ENCODE assay signal across 24 cellular contexts in genomic region chr2:219592721-219593120, GRCh38. TPM values are rescaled to one million over a fixed set of nuclear protein-coding genes. Genes with fewer than 3 reads are reported as not detected.
DNase-seq lines count a peak whose midpoint lies in the region; ATAC-seq, FAIRE-seq and TF ChIP-seq lines count a peak whose summit lies in the region.
"Had no signal": no experiment of that assay in that cellular context is flagged by ENCODE, and none has a peak within 500 bp of the region (broad histone marks: within the 10 kb centered on the region; RNA-seq: fewer than 3 reads in every experiment).

No MANE protein-coding gene starts in this region.

- POLR2A ChIA-PET in K562 (lab: Yijun Ruan, JAX), result no interaction called here

- H3K27me3 Mint-ChIP-seq in nephron progenitor cell (ENCODE audit: low read depth, poor library complexity), result peaks cover 37% of the 10 kb centered on the region

- H3K4me1 ChIP-seq in BE2C, result peaks cover 13% of the 10 kb centered on the region
- H3K4me1 ChIP-seq in K562 (replicated peaks in 1 of 2; ENCODE audit: control insufficient read depth in 2 of 2, insufficient read depth in 2 of 2, low read length in 2 of 2), result peaks cover 9 to 20% of the 10 kb centered on the region in 2 experiments
- no peaks in the 10 kb centered on the region for H3K4me1 ChIP-seq in upper lobe of right lung

- H3K9ac ChIP-seq in K562 (ENCODE audit: insufficient read depth in 1 of 2, low read depth in 2 of 2, low read length in 2 of 2), result no peak overlapping the region
- H3K9ac ChIP-seq: BLaER1 treated with 17β-estradiol and CSF1 and Interleukin-3, amounts not matched to agents 10 nM and 100 nM had no signal

- no peak for TF ChIP-seq CTCF in BE2C (IDR thresholded peaks at IDR 0.05; ENCODE audit: low read depth, low read length)
- no peak for TF ChIP-seq CTCF in K562 (IDR thresholded peaks at IDR 0.05 in 2 of 3, conservative IDR thresholded peaks at IDR 0.05 in 1 of 3; ENCODE audit: insufficient read depth in 2 of 3, low read depth in 1 of 3, low read length in 3 of 3)
- no peak for TF ChIP-seq CTCF in nephron progenitor cell (IDR thresholded peaks at IDR 0.05)
- TF ChIP-seq CTCF in upper lobe of right lung (IDR thresholded peaks at IDR 0.05), result no peak

- in situ Hi-C loops in K562 (cut with MboI), result no loop called here

- no peaks in the 10 kb centered on the region for H3K9me3 Mint-ChIP-seq in nephron progenitor cell

- no peak for FAIRE-seq in K562 (lab: Jason Lieb, UNC)
- FAIRE-seq: colon had no signal

- intact Hi-C loops in K562 (cut with micrococcal nuclease), result no loop called here
- intact Hi-C loops in upper lobe of right lung (cut with DNase I), result no loop called here

- no peaks in the 10 kb centered on the region for H4K20me1 ChIP-seq in K562 (replicated peaks; ENCODE audit: control insufficient read depth, insufficient read depth, low read length)
- H4K20me1 ChIP-seq: BLaER1 treated with 17β-estradiol and CSF1 and Interleukin-3, amounts not matched to agents 10 nM and 100 nM had no signal

- H3K27me3 ChIP-seq in BE2C (no peaks in the 10 kb centered on the region), K562 (ENCODE audit: control insufficient read depth in 2 of 2, insufficient read depth in 2 of 2, low read length in 2 of 2) (no peaks in the 10 kb centered on the region), upper lobe of right lung (no peaks in the 10 kb centered on the region)
- H3K27me3 ChIP-seq: BLaER1 treated with 17β-estradiol and CSF1 and Interleukin-3, amounts not matched to agents 10 nM and 100 nM; brain microvascular endothelial cell; esophagus muscularis mucosa; ovary; right atrium auricular region had no signal

- no peaks in the 10 kb centered on the region for H3K36me3 Mint-ChIP-seq in nephron progenitor cell (ENCODE audit: low read depth)

- 83% methylated on average over 6 of the region's 6 CpGs for WGBS in K562 (ENCODE audit: insufficient coverage, low coverage, missing lambda C conversion rate)

- H3K4me3 ChIP-seq in BE2C (ENCODE audit: low read depth, low read length) (0 out of 2 replicates have a peak overlapping the region, but pooled peaks have one; percentile 5), K562 (no peak overlapping the region), upper lobe of right lung (no peak overlapping the region)
- H3K4me3 ChIP-seq: BLaER1 treated with 17β-estradiol and CSF1 and Interleukin-3, amounts not matched to agents 10 nM and 100 nM; esophagus muscularis mucosa; ovary; right atrium auricular region had no signal

- no peak overlapping the region for H3K27ac ChIP-seq in K562 (ENCODE audit: extremely low read depth, low read depth, low read length)
- H3K27ac ChIP-seq in upper lobe of right lung, result no peak overlapping the region
- H3K27ac ChIP-seq: BLaER1 treated with 17β-estradiol and CSF1 and Interleukin-3, amounts not matched to agents 10 nM and 100 nM; brain microvascular endothelial cell; esophagus muscularis mucosa; ovary; WERI-Rb-1 had no signal

- H3K4me2 ChIP-seq in K562 (ENCODE audit: insufficient read depth, low read length), result no peak overlapping the region
- H3K4me2 ChIP-seq: BLaER1 treated with 17β-estradiol and CSF1 and Interleukin-3, amounts not matched to agents 10 nM and 100 nM had no signal

- CTCF ChIA-PET in K562 (lab: Yijun Ruan, JAX; ENCODE audit: low intra/inter-chr PET ratio), result interaction anchor here (0.7 kb wide), 1 partner anchor 143 kb away, joined by 4 read pairs; no protein-coding TSS in a partner anchor

- no peaks in the 10 kb centered on the region for H3K9me1 ChIP-seq in K562 (ENCODE audit: control insufficient read depth, insufficient read depth, low read length)

- no peak for TF ChIP-seq RAD21 in K562 (CRISPR knock-in tag; conservative IDR thresholded peaks at IDR 0.05 in 1 of 2, IDR thresholded peaks at IDR 0.05 in 1 of 2)

- no TSS peak for BruUV-seq in K562 (replicated peaks; lab: Mats Ljungman, UMichigan)

- no peak for ATAC-seq in K562
- ATAC-seq in HG03460 (IDR thresholded peaks at IDR 0.05; ENCODE audit: unreplicated experiment), result no peak
- no peak for ATAC-seq in upper lobe of right lung
- ATAC-seq in GM18502 (IDR thresholded peaks at IDR 0.05; ENCODE audit: poor library complexity, unreplicated experiment), result no peak

- peak overlapping the region; percentile 11 for H3K27ac Mint-ChIP-seq in nephron progenitor cell
- H3K27ac Mint-ChIP-seq: naive B cell had no signal

- peaks cover 10% of the 10 kb centered on the region for H3K79me2 ChIP-seq in K562 (ENCODE audit: control insufficient read depth, insufficient read depth, low read length)

- no peak for TF ChIP-seq EP300 in K562 (IDR thresholded peaks at IDR 0.05; ENCODE audit: low read length)

- DNase-seq in BE2C (peak; percentile 68), K562 (ENCODE audit: extremely low read depth in 1 of 4, low spot score in 3 of 4) (no peak), nephron progenitor cell (no peak), upper lobe of right lung (no peak)
- DNase-seq: ACHN; activated CD4-positive, alpha-beta T cell treated with anti-CD3 and anti-CD28 coated beads, Interleukin-2, amount 50 U/mL, for 4 hours; activated effector memory CD4-positive, alpha-beta T cell treated with Interleukin-2 at 50 U/mL for 16 hours; brain microvascular endothelial cell; EL; mesenchymal stem cell; naive B cell; NCI-H1092 treated with DMSO at 0.1 percent for 48 hours; NCI-H2029; NCI-H226; NCI-H748 treated with DMSO at 0.1 percent for 48 hours; ovary; stimulated activated CD4-positive, alpha-beta T cell treated with anti-CD3 and anti-CD28 coated beads, Interleukin-15, amount 100 ng/mL, for 24 hours; WERI-Rb-1 had no signal

- TF ChIP-seq POLR2A in K562 (conservative IDR thresholded peaks at IDR 0.05), result no peak

- H3K4me3 Mint-ChIP-seq in nephron progenitor cell, result no peak overlapping the region
- H3K4me3 Mint-ChIP-seq: naive B cell had no signal

- peak overlapping the region; percentile 17; the same call in 1 of the 2 replicates for H2AFZ ChIP-seq in K562 (ENCODE audit: low read depth, low read length)

- H3K9me3 ChIP-seq in BE2C (peaks cover 4% of the 10 kb centered on the region; the same call in 1 of the 2 replicates), K562 (replicated peaks; ENCODE audit: control insufficient read depth, insufficient read depth, low read depth, low read length) (no peaks in the 10 kb centered on the region), upper lobe of right lung (no peaks in the 10 kb centered on the region)
- H3K9me3 ChIP-seq: BLaER1 treated with 17β-estradiol and CSF1 and Interleukin-3, amounts not matched to agents 10 nM and 100 nM; esophagus muscularis mucosa; ovary; right atrium auricular region had no signal

- H3K4me1 Mint-ChIP-seq in nephron progenitor cell, result peaks cover 47% of the 10 kb centered on the region

- no peaks in the 10 kb centered on the region for H3K36me3 ChIP-seq in BE2C
- H3K36me3 ChIP-seq in K562 (ENCODE audit: control insufficient read depth, insufficient read depth, low read length), result no peaks in the 10 kb centered on the region
- H3K36me3 ChIP-seq in upper lobe of right lung, result no peaks in the 10 kb centered on the region
- H3K36me3 ChIP-seq: BLaER1 treated with 17β-estradiol and CSF1 and Interleukin-3, amounts not matched to agents 10 nM and 100 nM; brain microvascular endothelial cell; esophagus muscularis mucosa; ovary; right atrium auricular region; WERI-Rb-1 had no signal

RNA-seq across cellular contexts. Expression of gene STK11IP, which starts 4.9 kb away (rescaled TPM):
- 72.5 TPM for polyA plus RNA-seq in BE2C (2012; ENCODE audit: insufficient read depth, insufficient read length, low read depth)
- 27.6 and 95.1 TPM in 2 replicates for total RNA-seq in K562 (2011; cell fraction: chromatin; rRNA removed; ENCODE audit: low replicate concordance)
- total RNA-seq in K562 (2011; cell fraction: nucleolus; rRNA removed), result 56.0 and 75.7 TPM in 2 replicates
- total RNA-seq in K562 (2011; cell fraction: nucleoplasm; rRNA removed), result 40.2 and 44.7 TPM in 2 replicates
- 8.5 and 10.3 TPM in 2 replicates for total RNA-seq in K562 (2014; rRNA removed)
- total RNA-seq in K562 (2014; rRNA removed; fragmentation: Illumina TruSeq; extraction: Trizol), result 3.3 TPM in 2 replicates
- 5.6 and 6.5 TPM in 2 replicates for total RNA-seq in K562 (2015; rRNA removed; fragmentation: Illumina TruSeq; extraction: Trizol)
- 20.6 and 21.7 TPM in 2 replicates for total RNA-seq in K562 (2021)
- 4.7 and 14.4 TPM in 2 replicates for polyA plus RNA-seq in K562 (2011; rRNA removed)
- 5.6 and 6.8 TPM in 2 replicates for polyA plus RNA-seq in K562 (2011; cell fraction: cytosol; rRNA removed)
- 89.3 and 106 TPM in 2 replicates for polyA plus RNA-seq in K562 (2011; cell fraction: nucleus; rRNA removed)
- polyA plus RNA-seq in K562 (2012), result 14.2 TPM in 2 replicates
- 7.3 and 10.6 TPM in 2 replicates for polyA plus RNA-seq in K562 (2014; fragmentation: Illumina TruSeq; extraction: Trizol)
- polyA plus RNA-seq in K562 (2014; fragmentation: Nextera tagmentation; extraction: Ambion mirVana), result under 1 TPM; 0.52 to 0.89 TPM
- 9.0 and 12.6 TPM in 2 replicates for polyA plus RNA-seq in K562 (2014; rRNA removed)
- 5.2 and 5.4 TPM in 2 replicates for polyA minus RNA-seq in K562 (2011; rRNA and poly(A)+ RNA removed)
- polyA minus RNA-seq in K562 (2011; cell fraction: cytosol; rRNA and poly(A)+ RNA removed), result 9.6 and 10.6 TPM in 2 replicates
- 27.2 and 31.0 TPM in 2 replicates for polyA minus RNA-seq in K562 (2011; cell fraction: nucleus; rRNA and poly(A)+ RNA removed)
- total RNA-seq in upper lobe of right lung, result 25.7 TPM

RNA-seq across cellular contexts. Expression of gene INHA, which starts 20.6 kb away (rescaled TPM):
- 7.7 TPM for polyA plus RNA-seq in BE2C (2012; ENCODE audit: insufficient read depth, insufficient read length, low read depth)
- total RNA-seq in K562 (2011; cell fraction: chromatin; rRNA removed; ENCODE audit: low replicate concordance), result 0.56 and 0.93 TPM in 2 replicates
- total RNA-seq in K562 (2011; cell fraction: nucleolus; rRNA removed), result 0.79 and 1.0 TPM in 2 replicates
- total RNA-seq in K562 (2011; cell fraction: nucleoplasm; rRNA removed), result 0.84 and 1.1 TPM in 2 replicates
- total RNA-seq in K562 (2014; rRNA removed) (1.1 and 1.3 TPM in 2 replicates), K562 (2014; rRNA removed; fragmentation: Illumina TruSeq; extraction: Trizol) (0.11 and 0.13 TPM in 2 replicates), K562 (2015; rRNA removed; fragmentation: Illumina TruSeq; extraction: Trizol) (0.40 and 0.41 TPM in 2 replicates), K562 (2021) (0.51 and 0.71 TPM in 2 replicates), upper lobe of right lung (0.43 TPM)
- polyA plus RNA-seq in K562 (2011; rRNA removed) (0.61 and 0.72 TPM in 2 replicates), K562 (2014; fragmentation: Illumina TruSeq; extraction: Trizol) (0.36 and 0.61 TPM in 2 replicates), K562 (2014; fragmentation: Nextera tagmentation; extraction: Ambion mirVana) (under 1 TPM; 0.07 TPM), K562 (2014; rRNA removed) (0.90 and 1.9 TPM in 2 replicates)
- 1.0 and 3.8 TPM in 2 replicates for polyA plus RNA-seq in K562 (2011; cell fraction: cytosol; rRNA removed)
- 3.8 and 4.3 TPM in 2 replicates for polyA plus RNA-seq in K562 (2011; cell fraction: nucleus; rRNA removed)
- 0.68 and 1.8 TPM in 2 replicates for polyA plus RNA-seq in K562 (2012)
- 0.14 and 0.15 TPM in 2 replicates for polyA minus RNA-seq in K562 (2011; rRNA and poly(A)+ RNA removed)
- not detected in 2 replicates for polyA minus RNA-seq in K562 (2011; cell fraction: cytosol; rRNA and poly(A)+ RNA removed)
- 0.33 and 0.40 TPM in 2 replicates for polyA minus RNA-seq in K562 (2011; cell fraction: nucleus; rRNA and poly(A)+ RNA removed)

RNA-seq across cellular contexts. Expression of gene OBSL1, which starts 21.4 kb away (rescaled TPM):
- polyA plus RNA-seq in BE2C (2012; ENCODE audit: insufficient read depth, insufficient read length, low read depth), result 340 TPM
- total RNA-seq in K562 (2011; cell fraction: chromatin; rRNA removed; ENCODE audit: low replicate concordance), result 21.4 and 68.9 TPM in 2 replicates
- 49.9 and 55.4 TPM in 2 replicates for total RNA-seq in K562 (2011; cell fraction: nucleolus; rRNA removed)
- total RNA-seq in K562 (2011; cell fraction: nucleoplasm; rRNA removed), result 22.7 and 27.9 TPM in 2 replicates
- total RNA-seq in K562 (2014; rRNA removed) (14.9 and 19.2 TPM in 2 replicates), K562 (2014; rRNA removed; fragmentation: Illumina TruSeq; extraction: Trizol) (2.5 and 3.0 TPM in 2 replicates), K562 (2015; rRNA removed; fragmentation: Illumina TruSeq; extraction: Trizol) (8.6 and 9.6 TPM in 2 replicates), K562 (2021) (24.5 and 26.6 TPM in 2 replicates), upper lobe of right lung (72.8 TPM)
- polyA plus RNA-seq in K562 (2011; rRNA removed) (10.2 and 14.7 TPM in 2 replicates), K562 (2014; fragmentation: Illumina TruSeq; extraction: Trizol) (6.8 and 12.6 TPM in 2 replicates), K562 (2014; fragmentation: Nextera tagmentation; extraction: Ambion mirVana) (1 to 10 TPM; 1.2 to 1.9 TPM), K562 (2014; rRNA removed) (19.3 and 19.8 TPM in 2 replicates)
- polyA plus RNA-seq in K562 (2011; cell fraction: cytosol; rRNA removed), result 9.2 and 21.4 TPM in 2 replicates
- polyA plus RNA-seq in K562 (2011; cell fraction: nucleus; rRNA removed), result 91.1 and 133 TPM in 2 replicates
- polyA plus RNA-seq in K562 (2012), result 27.0 and 40.4 TPM in 2 replicates
- polyA minus RNA-seq in K562 (2011; rRNA and poly(A)+ RNA removed), result 6.2 and 8.2 TPM in 2 replicates
- 14.2 and 18.7 TPM in 2 replicates for polyA minus RNA-seq in K562 (2011; cell fraction: cytosol; rRNA and poly(A)+ RNA removed)
- 17.0 and 18.6 TPM in 2 replicates for polyA minus RNA-seq in K562 (2011; cell fraction: nucleus; rRNA and poly(A)+ RNA removed)

RNA-seq across cellular contexts. Expression of gene SLC4A3, which starts 34.7 kb away (rescaled TPM):
- 28.9 TPM for polyA plus RNA-seq in BE2C (2012; ENCODE audit: insufficient read depth, insufficient read length, low read depth)
- 0.28 and 2.2 TPM in 2 replicates for total RNA-seq in K562 (2011; cell fraction: chromatin; rRNA removed; ENCODE audit: low replicate concordance)
- total RNA-seq in K562 (2011; cell fraction: nucleolus; rRNA removed), result 0.53 and 1.0 TPM in 2 replicates
- total RNA-seq in K562 (2011; cell fraction: nucleoplasm; rRNA removed), result 0.53 and 0.59 TPM in 2 replicates
- not detected in 2 replicates for total RNA-seq in K562 (2014; rRNA removed)
- not detected in 2 replicates for total RNA-seq in K562 (2014; rRNA removed; fragmentation: Illumina TruSeq; extraction: Trizol)
- total RNA-seq in K562 (2015; rRNA removed; fragmentation: Illumina TruSeq; extraction: Trizol), result 0.04 TPM in 1 of 2 replicates, not detected in the other
- total RNA-seq in K562 (2021), result 0.04 and 0.31 TPM in 2 replicates
- polyA plus RNA-seq in K562 (2011; rRNA removed), result 0.26 and 0.76 TPM in 2 replicates
- polyA plus RNA-seq in K562 (2011; cell fraction: cytosol; rRNA removed), result 0.39 and 0.62 TPM in 2 replicates
- 3.3 and 5.9 TPM in 2 replicates for polyA plus RNA-seq in K562 (2011; cell fraction: nucleus; rRNA removed)
- 0.08 and 0.17 TPM in 2 replicates for polyA plus RNA-seq in K562 (2012)
- polyA plus RNA-seq in K562 (2014; fragmentation: Illumina TruSeq; extraction: Trizol), result 0.04 TPM in 1 of 2 replicates, not detected in the other
- polyA plus RNA-seq in K562 (2014; fragmentation: Nextera tagmentation; extraction: Ambion mirVana), result not detected
- polyA plus RNA-seq in K562 (2014; rRNA removed), result 0.05 and 0.11 TPM in 2 replicates
- not detected in 2 replicates for polyA minus RNA-seq in K562 (2011; rRNA and poly(A)+ RNA removed)
- not detected in 2 replicates for polyA minus RNA-seq in K562 (2011; cell fraction: cytosol; rRNA and poly(A)+ RNA removed)
- polyA minus RNA-seq in K562 (2011; cell fraction: nucleus; rRNA and poly(A)+ RNA removed), result 1.1 and 2.2 TPM in 2 replicates
- total RNA-seq in upper lobe of right lung, result 2.9 TPM

RNA-seq across cellular contexts. Expression of gene TMEM198, which starts 48.9 kb away (rescaled TPM):
- polyA plus RNA-seq in BE2C (2012; ENCODE audit: insufficient read depth, insufficient read length, low read depth), result 110 TPM
- 1.3 and 5.0 TPM in 2 replicates for total RNA-seq in K562 (2011; cell fraction: chromatin; rRNA removed; ENCODE audit: low replicate concordance)
- total RNA-seq in K562 (2011; cell fraction: nucleolus; rRNA removed), result 4.3 and 6.5 TPM in 2 replicates
- total RNA-seq in K562 (2011; cell fraction: nucleoplasm; rRNA removed), result 3.1 and 3.4 TPM in 2 replicates
- total RNA-seq in K562 (2014; rRNA removed) (1.1 and 2.5 TPM in 2 replicates), K562 (2014; rRNA removed; fragmentation: Illumina TruSeq; extraction: Trizol) (0.38 and 0.47 TPM in 2 replicates), K562 (2015; rRNA removed; fragmentation: Illumina TruSeq; extraction: Trizol) (0.98 and 1.1 TPM in 2 replicates), K562 (2021) (2.4 and 3.8 TPM in 2 replicates), upper lobe of right lung (2.9 TPM)
- polyA plus RNA-seq in K562 (2011; rRNA removed) (1.1 and 2.2 TPM in 2 replicates), K562 (2014; fragmentation: Illumina TruSeq; extraction: Trizol) (1.0 and 1.3 TPM in 2 replicates), K562 (2014; fragmentation: Nextera tagmentation; extraction: Ambion mirVana) (under 1 TPM; 0.03 TPM), K562 (2014; rRNA removed) (2.5 and 2.7 TPM in 2 replicates)
- 2.6 and 3.9 TPM in 2 replicates for polyA plus RNA-seq in K562 (2011; cell fraction: cytosol; rRNA removed)
- 19.4 and 26.1 TPM in 2 replicates for polyA plus RNA-seq in K562 (2011; cell fraction: nucleus; rRNA removed)
- 2.1 and 3.5 TPM in 2 replicates for polyA plus RNA-seq in K562 (2012)
- polyA minus RNA-seq in K562 (2011; rRNA and poly(A)+ RNA removed), result 0.36 and 0.81 TPM in 2 replicates
- polyA minus RNA-seq in K562 (2011; cell fraction: cytosol; rRNA and poly(A)+ RNA removed), result 0.95 and 1.0 TPM in 2 replicates
- 1.5 and 1.7 TPM in 2 replicates for polyA minus RNA-seq in K562 (2011; cell fraction: nucleus; rRNA and poly(A)+ RNA removed)
